In the genomic region with DNA sequence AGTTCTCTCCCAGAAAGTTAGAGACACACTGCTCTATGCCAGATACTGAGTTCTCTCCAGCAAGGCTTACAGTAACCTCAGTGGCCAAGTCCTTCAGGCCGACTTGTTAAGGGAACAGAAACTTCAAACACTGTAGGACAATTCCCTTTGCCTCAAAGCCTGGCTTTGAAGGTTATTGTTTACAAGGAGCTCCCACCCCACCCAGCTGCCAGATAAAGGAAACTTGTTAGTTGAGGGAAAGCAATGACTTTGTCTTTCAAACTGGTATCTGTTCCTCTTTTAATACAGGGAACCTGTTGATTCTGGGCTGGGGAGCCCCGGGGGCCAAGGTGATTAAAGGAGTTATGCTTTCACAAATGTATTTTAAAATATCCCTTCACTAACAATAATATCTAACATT, we compare ENCODE assay signal across 12 cellular contexts. TPM values are rescaled to one million over a fixed set of nuclear protein-coding genes. Genes with fewer than 3 reads are reported as not detected.
DNase-seq lines count a peak whose midpoint lies in the region; ATAC-seq and TF ChIP-seq lines count a peak whose summit lies in the region.
"Had no signal": no experiment of that assay in that cellular context is flagged by ENCODE, and none has a peak within 500 bp of the region (broad histone marks: within the 10 kb centered on the region; RNA-seq: fewer than 3 reads in every experiment).

No MANE protein-coding gene starts in this region.

- H3K4me3 ChIP-seq in ovary, result no peak overlapping the region
- H3K4me3 ChIP-seq in SK-N-SH (ENCODE audit: low read depth in 2 of 2, low read length in 1 of 2), result no peak overlapping the region
- H3K4me3 ChIP-seq in osteoblast (ENCODE audit: insufficient read depth, low read length), result no peak overlapping the region

- intact Hi-C loops in ovary (cut with DNase I), result no loop called here

- TF ChIP-seq CTCF in ovary (IDR thresholded peaks at IDR 0.05) (no peak), SK-N-SH (IDR thresholded peaks at IDR 0.05) (no peak), osteoblast (IDR thresholded peaks at IDR 0.05; ENCODE audit: extremely low read depth, low read depth, low read length) (no peak)

- H2AFZ ChIP-seq in SK-N-SH (ENCODE audit: low read depth) (no peak overlapping the region), osteoblast (ENCODE audit: low read length) (no peak overlapping the region)

- no peaks in the 10 kb centered on the region for H3K9me2 ChIP-seq in SK-N-SH

- H3K36me3 ChIP-seq in ovary, result no peaks in the 10 kb centered on the region
- H3K36me3 ChIP-seq in SK-N-SH (replicated peaks in 1 of 2; ENCODE audit: control insufficient read depth in 1 of 2, insufficient read depth in 2 of 2, low read length in 1 of 2), result no peaks in the 10 kb centered on the region
- no peaks in the 10 kb centered on the region for H3K36me3 ChIP-seq in osteoblast (ENCODE audit: insufficient read depth, low read length)

- no peak for TF ChIP-seq POLR2A in ovary (IDR thresholded peaks at IDR 0.05)

- 22 to 28% (median 25%) methylated on average over 2 of the region's 2 CpGs for WGBS in ovary, 3 donors
- WGBS in SK-N-SH (ENCODE audit: low lambda C conversion rate), result 56% methylated on average over 2 of the region's 2 CpGs

- H3K27ac ChIP-seq in ovary (no peak overlapping the region), SK-N-SH (ENCODE audit: low read depth in 2 of 2, low read length in 1 of 2) (no peak overlapping the region), osteoblast (ENCODE audit: low read depth, low read length) (no peak overlapping the region)
- H3K27ac ChIP-seq: KMS-11 had no signal

- no peak for TF ChIP-seq RAD21 in SK-N-SH (IDR thresholded peaks at IDR 0.05; ENCODE audit: low read length)

- ATAC-seq in GM19043 (IDR thresholded peaks at IDR 0.05; ENCODE audit: low read depth, unreplicated experiment) (peak; percentile 71), HG03108 (IDR thresholded peaks at IDR 0.05; ENCODE audit: unreplicated experiment) (peak; percentile 73), HG03521 (IDR thresholded peaks at IDR 0.05; ENCODE audit: unreplicated experiment) (no peak)

- DNase-seq in SKM-1 (lab: John Stamatoyannopoulos, UW; ENCODE audit: unreplicated experiment), result peak; percentile 38
- peak; percentile 77 for DNase-seq in pons (ENCODE audit: low spot score)
- no peak for DNase-seq in ovary
- no peak for DNase-seq in SK-N-SH
- DNase-seq in osteoblast (ENCODE audit: insufficient read length, low spot score, missing footprints), result no peak
- DNase-seq: activated CD4-positive, alpha-beta T cell treated with anti-CD3 and anti-CD28 coated beads, Interleukin-2, amount 10 ng/mL, durations not matched to agents 24 days and 14 days; amniotic stem cell; stimulated activated naive CD4-positive, alpha-beta T cell treated with Interleukin-2 at 50 U/mL for 16 hours had no signal

- H4K20me1 ChIP-seq in SK-N-SH (ENCODE audit: insufficient read depth) (no peaks in the 10 kb centered on the region), osteoblast (ENCODE audit: insufficient read depth, low read length) (no peaks in the 10 kb centered on the region)

- no peaks in the 10 kb centered on the region for H3K9me3 ChIP-seq in ovary
- H3K9me3 ChIP-seq in SK-N-SH, result no peaks in the 10 kb centered on the region
- no peaks in the 10 kb centered on the region for H3K9me3 ChIP-seq in osteoblast (ENCODE audit: low read depth, low read length)

- POLR2A ChIA-PET in SK-N-SH (lab: Yijun Ruan, JAX), result no interaction called here

- CTCF ChIA-PET in SK-N-SH (lab: Yijun Ruan, JAX), result no interaction called here

- no peaks in the 10 kb centered on the region for H3F3A ChIP-seq in SK-N-SH (replicated peaks; ENCODE audit: insufficient read depth)

- no peak overlapping the region for H3K9ac ChIP-seq in SK-N-SH
- H3K9ac ChIP-seq: KMS-11 had no signal

- TF ChIP-seq EP300 in ovary (IDR thresholded peaks at IDR 0.05) (no peak), SK-N-SH (IDR thresholded peaks at IDR 0.05; ENCODE audit: borderline replicate concordance in 1 of 2, low read depth in 1 of 2, low read length in 1 of 2) (no peak)

- H3K4me1 ChIP-seq in ovary (ENCODE audit: insufficient read depth) (no peaks in the 10 kb centered on the region), SK-N-SH (ENCODE audit: control insufficient read depth in 1 of 2, insufficient read depth in 2 of 2, low read depth in 1 of 2, low read length in 1 of 2) (peaks cover 15 to 16% of the 10 kb centered on the region in 2 experiments; a peak in 2 of 4 replicates), osteoblast (ENCODE audit: insufficient read depth, low read length) (peaks cover 4% of the 10 kb centered on the region)

- H3K27me3 ChIP-seq in ovary (no peaks in the 10 kb centered on the region), SK-N-SH (ENCODE audit: insufficient read depth) (peaks cover 5% of the 10 kb centered on the region; the same call in 1 of the 2 replicates), osteoblast (ENCODE audit: insufficient read depth, low read length) (peaks cover 5% of the 10 kb centered on the region)

- H3K4me2 ChIP-seq in SK-N-SH (no peak overlapping the region), osteoblast (ENCODE audit: insufficient read depth, low read length) (no peak overlapping the region)
- H3K4me2 ChIP-seq: KMS-11 had no signal

- H3K79me2 ChIP-seq in SK-N-SH (ENCODE audit: insufficient read depth) (no peaks in the 10 kb centered on the region), osteoblast (ENCODE audit: insufficient read depth, low read length) (no peaks in the 10 kb centered on the region)

TF ChIP-seq in SK-N-SH, 30 proteins besides CTCF, POLR2A, EP300 and RAD21:
- TF ChIP-seq TAF1 (IDR thresholded peaks at IDR 0.05; ENCODE audit: borderline replicate concordance, low read depth, low read length), result no peak
- TF ChIP-seq RFX5 (IDR thresholded peaks at IDR 0.05; ENCODE audit: low read length), result no peak
- TF ChIP-seq TCF12 (IDR thresholded peaks at IDR 0.05), result no peak
- no peak for TF ChIP-seq YY1 (IDR thresholded peaks at IDR 0.05; ENCODE audit: low read depth)
- TF ChIP-seq, protein P1, sequence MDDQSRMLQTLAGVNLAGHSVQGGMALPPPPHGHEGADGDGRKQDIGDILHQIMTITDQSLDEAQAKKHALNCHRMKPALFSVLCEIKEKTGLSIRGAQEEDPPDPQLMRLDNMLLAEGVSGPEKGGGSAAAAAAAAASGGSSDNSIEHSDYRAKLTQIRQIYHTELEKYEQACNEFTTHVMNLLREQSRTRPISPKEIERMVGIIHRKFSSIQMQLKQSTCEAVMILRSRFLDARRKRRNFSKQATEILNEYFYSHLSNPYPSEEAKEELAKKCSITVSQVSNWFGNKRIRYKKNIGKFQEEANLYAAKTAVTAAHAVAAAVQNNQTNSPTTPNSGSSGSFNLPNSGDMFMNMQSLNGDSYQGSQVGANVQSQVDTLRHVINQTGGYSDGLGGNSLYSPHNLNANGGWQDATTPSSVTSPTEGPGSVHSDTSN (IDR thresholded peaks at IDR 0.05), result no peak
- TF ChIP-seq SMC3 (IDR thresholded peaks at IDR 0.05; ENCODE audit: low read depth, low read length), result no peak
- TF ChIP-seq ELF1 (IDR thresholded peaks at IDR 0.05), result no peak
TF ChIP-seq in SK-N-SH: peak in this region for 0.

RNA-seq across cellular contexts. Expression of a gene that starts 27.7 kb away (rescaled TPM):
- 100 to 1,000 TPM in 6 of 7 donors, 10 to 100 TPM in 1; 82.1 to 305 (median 129) TPM for total RNA-seq in ovary
- polyA plus RNA-seq in ovary, result 100 to 1,000 TPM; 134 to 142 TPM
- polyA plus RNA-seq in SK-N-SH (2012; rRNA removed), result 747 and 824 TPM in 2 replicates
- polyA plus RNA-seq in SK-N-SH (2012; cell fraction: cytosol; rRNA removed), result 479 and 617 TPM in 2 replicates
- polyA plus RNA-seq in SK-N-SH (2012; cell fraction: nucleus; rRNA removed), result 431 and 582 TPM in 2 replicates
- total RNA-seq in osteoblast, result 456 and 461 TPM in 2 replicates

RNA-seq across cellular contexts. Expression of a gene that starts 46.8 kb away (rescaled TPM):
- total RNA-seq in ovary (under 1 TPM in 4 of 7 donors, not detected in 3; 0.11 to 0.15 (median 0.13) TPM), osteoblast (under 0.01 and 0.36 TPM in 2 replicates)
- polyA plus RNA-seq in ovary (under 1 TPM; 0.04 to 0.12 TPM), SK-N-SH (2012; rRNA removed) (0.10 and 0.12 TPM in 2 replicates)
- 0.01 TPM in 2 replicates for polyA plus RNA-seq in SK-N-SH (2012; cell fraction: cytosol; rRNA removed)
- polyA plus RNA-seq in SK-N-SH (2012; cell fraction: nucleus; rRNA removed), result 0.70 and 0.83 TPM in 2 replicates
- total RNA-seq: activated CD4-positive, alpha-beta T cell treated with anti-CD3 and anti-CD28 coated beads, Interleukin-2, amount 10 ng/mL, durations not matched to agents 24 days and 14 days had no signal

RNA-seq across cellular contexts. Expression of a gene that starts 56.7 kb away (rescaled TPM):
- total RNA-seq in ovary (100 to 1,000 TPM; 146 to 345 (median 280) TPM), osteoblast (236 and 289 TPM in 2 replicates)
- polyA plus RNA-seq in ovary (100 to 1,000 TPM; 244 to 267 TPM), SK-N-SH (2012; rRNA removed) (330 and 351 TPM in 2 replicates)
- 405 and 473 TPM in 2 replicates for polyA plus RNA-seq in SK-N-SH (2012; cell fraction: cytosol; rRNA removed)
- polyA plus RNA-seq in SK-N-SH (2012; cell fraction: nucleus; rRNA removed), result 242 and 281 TPM in 2 replicates

Comparison
In these comparisons a context has a peak if more than half of its experiments do, and no peak if none do; other contexts are left out.
1. DNase-seq: peak in SKM-1 (single experiment) and pons (single experiment); none in ovary (0 of 5), SK-N-SH (single experiment) and osteoblast (single experiment).